16 cellular contexts compared by ENCODE assay signal in genomic region chr16:74499114-74499513, GRCh38.
DNase-seq lines count a peak whose midpoint lies in the region; ATAC-seq, FAIRE-seq and TF ChIP-seq lines count a peak whose summit lies in the region.
"Had no signal": no experiment of that assay in that cellular context is flagged by ENCODE, and none has a peak within 500 bp of the region (broad histone marks: within the 10 kb centered on the region; RNA-seq: fewer than 3 reads in every experiment).

No MANE protein-coding gene starts in this region.

- DNase-seq in activated naive CD4-positive, alpha-beta T cell treated with anti-CD3 and anti-CD28 coated beads, Interleukin-2, amount 50 U/mL, for 72 hours (ENCODE audit: low spot score in 2 of 2) = no peak
- DNase-seq in T-cell (no peak), HepG2 (ENCODE audit: low spot score) (no peak), mesendoderm (no peak), MCF 10A (ENCODE audit: unreplicated experiment) (no peak), NCI-H1417 (lab: John Stamatoyannopoulos, UW) (no peak)
- DNase-seq: 8988T, Caco-2, GM23248 had no signal

- peaks cover 16% of the 10 kb centered on the region for H3K4me1 Mint-ChIP-seq in activated naive CD4-positive, alpha-beta T cell treated with anti-CD3 and anti-CD28 coated beads, Interleukin-2, amount 50 U/mL, for 24 hours
- H3K4me1 Mint-ChIP-seq in T-cell (peaks cover 9 to 20% (median 20%) of the 10 kb centered on the region in 3 donors), MCF 10A (ENCODE audit: insufficient read depth, unreplicated experiment) (no peaks in the 10 kb centered on the region)
- H3K4me1 Mint-ChIP-seq: B cell had no signal

- FAIRE-seq in HepG2 (lab: Jason Lieb, UNC) = no peak
- FAIRE-seq: D721Med, G401.6 had no signal

- H3K9ac ChIP-seq in HepG2 (ENCODE audit: insufficient read depth, low read depth, low read length) (no peak overlapping the region), mesendoderm (ENCODE audit: low read length) (no peak overlapping the region)
- H3K9ac ChIP-seq: BLaER1 treated with 17β-estradiol and CSF1 and Interleukin-3, amounts not matched to agents 10 nM and 100 nM; GM23248 had no signal

- intact Hi-C loops in HepG2 (cut with micrococcal nuclease; ENCODE audit: unreplicated experiment) (no loop called here), MCF 10A (cut with micrococcal nuclease) (no loop called here)

- no peak for TF ChIP-seq RAD21 in HepG2 (CRISPR knock-in tag; IDR thresholded peaks at IDR 0.05)

- H3K27ac ChIP-seq in HepG2 (ENCODE audit: extremely low read length, insufficient read depth, low read length) (no peak overlapping the region), mesendoderm (ENCODE audit: low read depth, low read length) (no peak overlapping the region)
- H3K27ac ChIP-seq: BLaER1 treated with 17β-estradiol and CSF1 and Interleukin-3, amounts not matched to agents 10 nM and 100 nM; GM23248 had no signal

- no peak overlapping the region for H2BK5ac ChIP-seq in mesendoderm (ENCODE audit: low read length)

- H3K27me3 ChIP-seq in HepG2 (ENCODE audit: control insufficient read depth in 1 of 2, insufficient read depth in 2 of 2, low read length in 2 of 2) (no peaks in the 10 kb centered on the region), mesendoderm (ENCODE audit: insufficient read depth, low read length, poor library complexity) (no peaks in the 10 kb centered on the region)
- H3K27me3 ChIP-seq: BLaER1 treated with 17β-estradiol and CSF1 and Interleukin-3, amounts not matched to agents 10 nM and 100 nM had no signal

- peaks cover 6% of the 10 kb centered on the region for H3K36me3 Mint-ChIP-seq in activated naive CD4-positive, alpha-beta T cell treated with anti-CD3 and anti-CD28 coated beads, Interleukin-2, amount 50 U/mL, for 24 hours
- H3K36me3 Mint-ChIP-seq in activated naive CD4-positive, alpha-beta T cell treated with anti-CD3 and anti-CD28 coated beads, Interleukin-2, amount 50 U/mL, for 72 hours = peaks cover 0 to 5% of the 10 kb centered on the region in 2 donors
- peaks cover 27% of the 10 kb centered on the region for H3K36me3 Mint-ChIP-seq in T-cell
- peaks cover 63% of the 10 kb centered on the region for H3K36me3 Mint-ChIP-seq in MCF 10A (ENCODE audit: insufficient read depth, unreplicated experiment)

- H4K8ac ChIP-seq in mesendoderm (ENCODE audit: low read depth, low read length) = no peak overlapping the region

- no peak overlapping the region for H4K5ac ChIP-seq in mesendoderm (ENCODE audit: low read length)

- in situ Hi-C loops in HepG2 (cut with HindIII; ENCODE audit: extremely low pct_ligation_motif_present, low pct_unique_long_range_greater_than_20kb) = no loop called here

- no peak overlapping the region for H3K23ac ChIP-seq in mesendoderm (ENCODE audit: low read length)

- ATAC-seq in activated naive CD4-positive, alpha-beta T cell treated with anti-CD3 and anti-CD28 coated beads, Interleukin-2, amount 50 U/mL, for 72 hours = no peak
- ATAC-seq in T-cell (replicated peaks in 1 of 4) = no peak
- ATAC-seq in HepG2 = no peak

- H3K4me2 ChIP-seq in HepG2 (ENCODE audit: low read depth, low read length) (no peak overlapping the region), mesendoderm (ENCODE audit: low read length) (no peak overlapping the region)
- H3K4me2 ChIP-seq: BLaER1 treated with 17β-estradiol and CSF1 and Interleukin-3, amounts not matched to agents 10 nM and 100 nM had no signal

- BruUV-seq in HepG2 (replicated peaks; lab: Mats Ljungman, UMichigan) (no TSS peak), MCF 10A (replicated peaks; lab: Mats Ljungman, UMichigan) (no TSS peak)

- no peak overlapping the region for H3K4me3 ChIP-seq in HepG2 (replicated peaks in 1 of 3; ENCODE audit: insufficient read depth in 1 of 3, low read depth in 2 of 3, low read length in 3 of 3)
- H3K4me3 ChIP-seq in mesendoderm (ENCODE audit: low read length) = no peak overlapping the region
- H3K4me3 ChIP-seq: BLaER1 treated with 17β-estradiol and CSF1 and Interleukin-3, amounts not matched to agents 10 nM and 100 nM; GM23248; HAP-1 had no signal

- H3K27ac Mint-ChIP-seq in activated naive CD4-positive, alpha-beta T cell treated with anti-CD3 and anti-CD28 coated beads, Interleukin-2, amount 50 U/mL, for 24 hours = peak overlapping the region; percentile 65
- peak overlapping the region in 1 of 2 donors; percentile 55 for H3K27ac Mint-ChIP-seq in activated naive CD4-positive, alpha-beta T cell treated with anti-CD3 and anti-CD28 coated beads, Interleukin-2, amount 50 U/mL, for 72 hours
- H3K27ac Mint-ChIP-seq in T-cell (peak overlapping the region; percentile 11 to 48), MCF 10A (ENCODE audit: low read depth, unreplicated experiment) (no peak overlapping the region)
- H3K27ac Mint-ChIP-seq: B cell, IgD-negative memory B cell had no signal

- no peak overlapping the region for H3K4me3 Mint-ChIP-seq in activated naive CD4-positive, alpha-beta T cell treated with anti-CD3 and anti-CD28 coated beads, Interleukin-2, amount 50 U/mL, for 24 hours
- no peak overlapping the region for H3K4me3 Mint-ChIP-seq in T-cell
- H3K4me3 Mint-ChIP-seq in MCF 10A (ENCODE audit: unreplicated experiment) = no peak overlapping the region
- H3K4me3 Mint-ChIP-seq: B cell, IgD-negative memory B cell had no signal

- no peak overlapping the region for H2AFZ ChIP-seq in HepG2 (ENCODE audit: low read length)
- H2AFZ ChIP-seq: GM23248 had no signal

- no peak overlapping the region for H3K18ac ChIP-seq in mesendoderm (ENCODE audit: low read length)

- no peaks in the 10 kb centered on the region for H3K27me3 Mint-ChIP-seq in activated naive CD4-positive, alpha-beta T cell treated with anti-CD3 and anti-CD28 coated beads, Interleukin-2, amount 50 U/mL, for 24 hours
- H3K27me3 Mint-ChIP-seq in T-cell = no peaks in the 10 kb centered on the region
- no peaks in the 10 kb centered on the region for H3K27me3 Mint-ChIP-seq in MCF 10A (ENCODE audit: insufficient read depth, unreplicated experiment)
- H3K27me3 Mint-ChIP-seq: B cell, IgD-negative memory B cell had no signal

- no peak overlapping the region for H2BK120ac ChIP-seq in mesendoderm (ENCODE audit: low read depth, low read length)

- H3K79me1 ChIP-seq in mesendoderm (ENCODE audit: low read length) = no peaks in the 10 kb centered on the region

- no peak overlapping the region for H3K4ac ChIP-seq in mesendoderm (ENCODE audit: low read depth, low read length)

- no peaks in the 10 kb centered on the region for H3K9me3 Mint-ChIP-seq in activated naive CD4-positive, alpha-beta T cell treated with anti-CD3 and anti-CD28 coated beads, Interleukin-2, amount 50 U/mL, for 24 hours
- H3K9me3 Mint-ChIP-seq in activated naive CD4-positive, alpha-beta T cell treated with anti-CD3 and anti-CD28 coated beads, Interleukin-2, amount 50 U/mL, for 72 hours = no peaks in the 10 kb centered on the region
- no peaks in the 10 kb centered on the region for H3K9me3 Mint-ChIP-seq in T-cell
- no peaks in the 10 kb centered on the region for H3K9me3 Mint-ChIP-seq in MCF 10A (ENCODE audit: unreplicated experiment)
- H3K9me3 Mint-ChIP-seq: IgD-negative memory B cell had no signal

- CTCF ChIA-PET in T-cell (lab: Charles Lee) = interaction anchor here in 1 of 2 donors (0.7 kb wide), 1 partner anchor 576 kb away, joined by 6 read pairs; no protein-coding TSS in a partner anchor
- CTCF ChIA-PET in HepG2 (lab: Yijun Ruan, JAX; ENCODE audit: low intra/inter-chr PET ratio, low total read pairs) = no interaction called here
- CTCF ChIA-PET in MCF 10A (lab: Yijun Ruan, JAX) = interaction anchor here (0.6 kb wide), 2 partner anchors 68 to 1341 kb away, joined by 3 read pairs; no protein-coding TSS in a partner anchor

- H3K36me3 ChIP-seq in HepG2 (replicated peaks in 1 of 2; ENCODE audit: control insufficient read depth in 1 of 2, insufficient read depth in 2 of 2, low read length in 2 of 2) (peaks cover 20 to 50% of the 10 kb centered on the region in 2 experiments), mesendoderm (ENCODE audit: control insufficient read depth, insufficient read depth, low read length) (peaks cover 1% of the 10 kb centered on the region)

- no peaks in the 10 kb centered on the region for H3K79me2 ChIP-seq in HepG2 (ENCODE audit: insufficient read depth, low read length)
- H3K79me2 ChIP-seq in mesendoderm (ENCODE audit: control insufficient read depth, insufficient read depth, low read length) = no peaks in the 10 kb centered on the region

- no peak overlapping the region for H3K56ac ChIP-seq in mesendoderm (ENCODE audit: low read length)

- TF ChIP-seq CTCF in HepG2 (CRISPR knock-in tag; IDR thresholded peaks at IDR 0.05) (no peak), MCF 10A (IDR thresholded peaks at IDR 0.05; ENCODE audit: unreplicated experiment) (no peak)

- H3K9me3 ChIP-seq in HepG2 (ENCODE audit: low read length) = no peaks in the 10 kb centered on the region
- H3K9me3 ChIP-seq: BLaER1 treated with 17β-estradiol and CSF1 and Interleukin-3, amounts not matched to agents 10 nM and 100 nM; Caco-2; HAP-1 had no signal

- H3K4me1 ChIP-seq in HepG2 (ENCODE audit: insufficient read depth, low read length) = no peaks in the 10 kb centered on the region
- no peaks in the 10 kb centered on the region for H3K4me1 ChIP-seq in mesendoderm (ENCODE audit: control insufficient read depth, low read depth, low read length)
- H3K4me1 ChIP-seq: Caco-2 had no signal

- no peak overlapping the region for H2AK5ac ChIP-seq in mesendoderm (ENCODE audit: low read length)

- TF ChIP-seq POLR2A in HepG2 (IDR thresholded peaks at IDR 0.05; ENCODE audit: insufficient read depth in 1 of 2, low read depth in 2 of 2, low read length in 2 of 2) = no peak

- POLR2A ChIA-PET in T-cell (lab: Charles Lee) (no interaction called here), HepG2 (lab: Yijun Ruan, JAX) (no interaction called here), MCF 10A (lab: Yijun Ruan, JAX) (interaction anchor here (0.6 kb wide), 1 partner anchor 633 kb away, joined by 3 read pairs; no protein-coding TSS in a partner anchor)

- TF ChIP-seq EP300 in HepG2 (IDR thresholded peaks at IDR 0.05; ENCODE audit: low read depth in 2 of 2, low read length in 2 of 2) = no peak
- TF ChIP-seq EP300 in HepG2 (CRISPR knock-in tag; IDR thresholded peaks at IDR 0.05; ENCODE audit: borderline replicate concordance) = no peak

- no peaks in the 10 kb centered on the region for H4K20me1 ChIP-seq in HepG2 (ENCODE audit: insufficient read depth, low read length)

- no peak overlapping the region for H2BK15ac ChIP-seq in mesendoderm (replicated peaks; ENCODE audit: low read depth)

TF ChIP-seq in HepG2, 621 proteins besides CTCF, POLR2A, EP300 and RAD21 (continues in another document):
- TF ChIP-seq ZNF121 (CRISPR knock-in tag; IDR thresholded peaks at IDR 0.05) = peak; percentile 67; the same call in 1 of the 2 replicates
- TF ChIP-seq, protein P1, sequence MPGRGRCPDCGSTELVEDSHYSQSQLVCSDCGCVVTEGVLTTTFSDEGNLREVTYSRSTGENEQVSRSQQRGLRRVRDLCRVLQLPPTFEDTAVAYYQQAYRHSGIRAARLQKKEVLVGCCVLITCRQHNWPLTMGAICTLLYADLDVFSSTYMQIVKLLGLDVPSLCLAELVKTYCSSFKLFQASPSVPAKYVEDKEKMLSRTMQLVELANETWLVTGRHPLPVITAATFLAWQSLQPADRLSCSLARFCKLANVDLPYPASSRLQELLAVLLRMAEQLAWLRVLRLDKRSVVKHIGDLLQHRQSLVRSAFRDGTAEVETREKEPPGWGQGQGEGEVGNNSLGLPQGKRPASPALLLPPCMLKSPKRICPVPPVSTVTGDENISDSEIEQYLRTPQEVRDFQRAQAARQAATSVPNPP (CRISPR knock-in tag; IDR thresholded peaks at IDR 0.05) = no peak
